In genomic region chr21:36747815-36748381, GRCh38 we compare ENCODE assay signal across 8 cellular contexts. TPM values are rescaled to one million over a fixed set of nuclear protein-coding genes. Genes with fewer than 3 reads are reported as not detected.
DNase-seq lines count a peak whose midpoint lies in the region; ATAC-seq and TF ChIP-seq lines count a peak whose summit lies in the region.

No MANE protein-coding gene starts in this region.

- peaks cover 15% of the 10 kb centered on the region for H3K4me1 Mint-ChIP-seq in activated naive CD4-positive, alpha-beta T cell treated with anti-CD3 and anti-CD28 coated beads, Interleukin-2, amount 50 U/mL, for 24 hours
- H3K4me1 Mint-ChIP-seq in CD14-positive monocyte, result peaks cover 6% of the 10 kb centered on the region

- H3K4me3 ChIP-seq in right atrium auricular region (peak overlapping the region; percentile 26 to 54), rectal smooth muscle tissue (ENCODE audit: low read length) (peak overlapping the region; percentile 37)

- H3K9ac ChIP-seq in rectal smooth muscle tissue (ENCODE audit: low read length), result no peak overlapping the region

- H3K9me3 Mint-ChIP-seq in activated naive CD4-positive, alpha-beta T cell treated with anti-CD3 and anti-CD28 coated beads, Interleukin-2, amount 50 U/mL, for 24 hours, result no peaks in the 10 kb centered on the region
- peaks cover 0 to 15% (median 5%) of the 10 kb centered on the region in 7 donors for H3K9me3 Mint-ChIP-seq in CD14-positive monocyte

- ATAC-seq in GM18505 (IDR thresholded peaks at IDR 0.05; ENCODE audit: unreplicated experiment), result no peak
- no peak for ATAC-seq in GM21515 (IDR thresholded peaks at IDR 0.05; ENCODE audit: unreplicated experiment)

- H3K4me3 Mint-ChIP-seq in activated naive CD4-positive, alpha-beta T cell treated with anti-CD3 and anti-CD28 coated beads, Interleukin-2, amount 50 U/mL, for 24 hours, result peak overlapping the region; percentile 78
- H3K4me3 Mint-ChIP-seq in CD14-positive monocyte, result peak overlapping the region in 1 of 2 donors; percentile 82

- H3K27ac ChIP-seq in right atrium auricular region (no peak overlapping the region), rectal smooth muscle tissue (ENCODE audit: low read depth, low read length) (no peak overlapping the region)

- peaks cover 13% of the 10 kb centered on the region for H3K36me3 Mint-ChIP-seq in activated naive CD4-positive, alpha-beta T cell treated with anti-CD3 and anti-CD28 coated beads, Interleukin-2, amount 50 U/mL, for 24 hours
- H3K36me3 Mint-ChIP-seq in CD14-positive monocyte, result peaks cover 3 to 5% of the 10 kb centered on the region in 2 donors

- H3K27me3 Mint-ChIP-seq in activated naive CD4-positive, alpha-beta T cell treated with anti-CD3 and anti-CD28 coated beads, Interleukin-2, amount 50 U/mL, for 24 hours, result peaks cover 32% of the 10 kb centered on the region
- peaks cover 58 to 69% (median 61%) of the 10 kb centered on the region in 3 donors for H3K27me3 Mint-ChIP-seq in CD14-positive monocyte (ENCODE audit: low read depth in 3 of 3)

- H3K4me1 ChIP-seq in right atrium auricular region (peaks cover 0 to 13% of the 10 kb centered on the region in 2 donors), rectal smooth muscle tissue (ENCODE audit: control insufficient read depth, insufficient read depth, low read length) (peaks cover 3% of the 10 kb centered on the region)

- no peak overlapping the region for H3K27ac Mint-ChIP-seq in activated naive CD4-positive, alpha-beta T cell treated with anti-CD3 and anti-CD28 coated beads, Interleukin-2, amount 50 U/mL, for 24 hours
- H3K27ac Mint-ChIP-seq in CD14-positive monocyte, result no peak overlapping the region

- H3K27me3 ChIP-seq in right atrium auricular region (no peaks in the 10 kb centered on the region), rectal smooth muscle tissue (ENCODE audit: control insufficient read depth, insufficient read depth, low read length) (peaks cover 5% of the 10 kb centered on the region)

- TF ChIP-seq CTCF in right atrium auricular region (IDR thresholded peaks at IDR 0.05) (no peak), CD14-positive monocyte (IDR thresholded peaks at IDR 0.05) (no peak)

- H3K36me3 ChIP-seq in right atrium auricular region, result no peaks in the 10 kb centered on the region
- H3K36me3 ChIP-seq in rectal smooth muscle tissue (ENCODE audit: control insufficient read depth, insufficient read depth, low read length), result no peaks in the 10 kb centered on the region

- H3K9me3 ChIP-seq in right atrium auricular region, result no peaks in the 10 kb centered on the region

- intact Hi-C loops in CD14-positive monocyte (cut with micrococcal nuclease), result no loop called here

- DNase-seq in ELF-1 (ENCODE audit: low read depth, low spot score) (peak; percentile 51), NCI-H1092 (lab: John Stamatoyannopoulos, UW) (peak; percentile 76), right atrium auricular region (ENCODE audit: low spot score) (no peak), CD14-positive monocyte (ENCODE audit: low spot score) (no peak)

- TF ChIP-seq POLR2A in GM18505 (IDR thresholded peaks at IDR 0.05; ENCODE audit: borderline replicate concordance, extremely low read depth, insufficient read depth, insufficient read length), result no peak

RNA-seq across cellular contexts. Expression of gene SIM2, which starts 49.0 kb away (rescaled TPM):
- not detected for total RNA-seq in right atrium auricular region
- not detected for polyA plus RNA-seq in CD14-positive monocyte

Comparison
In these comparisons a context has a peak if more than half of its experiments do, and no peak if none do; other contexts are left out.
1. DNase-seq: peak in ELF-1 (single experiment) and NCI-H1092 (single experiment); none in right atrium auricular region (single experiment) and CD14-positive monocyte (single experiment).